In the genomic region with DNA sequence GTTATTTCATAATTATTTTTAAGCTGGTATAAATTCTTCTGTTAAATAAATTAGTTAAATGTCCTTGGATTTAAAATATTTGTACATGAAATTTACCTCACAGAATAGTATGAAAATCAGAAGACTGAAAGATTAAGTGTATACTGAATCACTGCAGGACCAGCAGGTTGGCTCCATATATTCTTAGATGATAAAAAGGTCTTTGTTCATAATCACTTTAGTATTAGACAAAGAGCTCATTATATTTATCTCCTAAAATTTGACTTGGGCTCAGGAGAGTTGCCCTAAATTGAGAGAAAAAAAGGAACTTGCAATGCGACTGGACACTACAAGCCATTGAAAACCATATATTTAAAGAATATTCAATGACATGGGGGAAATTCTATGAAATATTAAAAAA, we compare ENCODE assay signal across 36 cellular contexts.
"Had no signal": no experiment of that assay in that cellular context is flagged by ENCODE, and none has a peak within 500 bp of the region (broad histone marks: within the 10 kb centered on the region; RNA-seq: fewer than 3 reads in every experiment).

No MANE protein-coding gene starts in this region.

- ATAC-seq: activated CD4-positive, alpha-beta T cell treated with anti-CD3 and anti-CD28 coated beads for 36 hours; activated CD4-positive, CD25-positive, alpha-beta regulatory T cell treated with anti-CD3 and anti-CD28 coated beads, Interleukin-2, amount 50 U/mL, for 24 hours; activated CD8-positive, alpha-beta memory T cell treated with anti-CD3 and anti-CD28 coated beads, Interleukin-2, amount 10 ng/mL, durations not matched to agents 7 days and 5 days; activated CD8-positive, alpha-beta T cell treated with anti-CD3 and anti-CD28 coated beads, Interleukin-2, amount 10 ng/mL, durations not matched to agents 7 days and 5 days; activated naive CD4-positive, alpha-beta T cell treated with anti-CD3 and anti-CD28 coated beads, Interleukin-2, amount 50 U/mL, for 72 hours; activated T-helper 17 cell treated with anti-CD3 and anti-CD28 coated beads, Interleukin-2, amount 50 U/mL, for 72 hours; body of pancreas; WTC11 had no signal

- H3K4me1 Mint-ChIP-seq: activated CD4-positive, alpha-beta memory T cell treated with anti-CD3 and anti-CD28 coated beads, Interleukin-2, amount 10 ng/mL, durations not matched to agents 7 days and 5 days; activated CD4-positive, alpha-beta T cell treated with anti-CD3 and anti-CD28 coated beads for 36 hours; activated CD4-positive, alpha-beta T cell treated with anti-CD3 and anti-CD28 coated beads, Interleukin-2, amount 10 ng/mL, durations not matched to agents 7 days and 5 days; activated naive CD8-positive, alpha-beta T cell treated with anti-CD3 and anti-CD28 coated beads for 36 hours; activated T-helper 17 cell treated with anti-CD3 and anti-CD28 coated beads, Interleukin-2, amount 50 U/mL, for 72 hours; WTC11 had no signal

- H3K27ac Mint-ChIP-seq: activated CD4-positive, alpha-beta memory T cell treated with anti-CD3 and anti-CD28 coated beads, Interleukin-2, amount 10 ng/mL, durations not matched to agents 7 days and 5 days; activated CD4-positive, alpha-beta T cell treated with anti-CD3 and anti-CD28 coated beads for 36 hours; activated CD4-positive, alpha-beta T cell treated with anti-CD3 and anti-CD28 coated beads, Interleukin-2, amount 10 ng/mL, durations not matched to agents 7 days and 5 days; activated CD8-positive, alpha-beta memory T cell treated with anti-CD3 and anti-CD28 coated beads, Interleukin-2, amount 10 ng/mL, durations not matched to agents 7 days and 5 days; activated CD8-positive, alpha-beta T cell treated with anti-CD3 and anti-CD28 coated beads, Interleukin-2, amount 10 ng/mL, durations not matched to agents 7 days and 5 days; activated naive CD4-positive, alpha-beta T cell treated with anti-CD3 and anti-CD28 coated beads for 36 hours; activated naive CD4-positive, alpha-beta T cell treated with anti-CD3 and anti-CD28 coated beads, Interleukin-2, amount 50 U/mL, for 72 hours; activated naive CD8-positive, alpha-beta T cell treated with anti-CD3 and anti-CD28 coated beads for 36 hours; activated T-cell treated with anti-CD3 and anti-CD28 coated beads, Interleukin-2, amount 50 U/mL, for 24 hours; activated T-helper 1 cell treated with anti-CD3 and anti-CD28 coated beads, Interleukin-12 subunit alpha, Interleukin-12 subunit beta, Interleukin-2, Interleukin-4 antibody, amounts not matched to agents 30 ng/mL and 10 ng/mL and 1 ng/mL, durations not matched to agents 14 hours and 24 hours and 36 hours; activated T-helper 17 cell treated with anti-CD3 and anti-CD28 coated beads, Interleukin-2, amount 50 U/mL, for 72 hours; T-helper 1 cell treated with Interleukin-12 subunit alpha and Interleukin-12 subunit beta and Interleukin-4 antibody, amounts not matched to agents 30 μg/mL and 1 μg/mL, for 36 hours; T-helper 2 cell treated with Interferon-gamma antibody and Interleukin-4, amounts not matched to agents 5 μg/mL and 100 μg/mL, for 36 hours; WTC11 had no signal

- H3K4me3 Mint-ChIP-seq: activated CD4-positive, alpha-beta memory T cell treated with anti-CD3 and anti-CD28 coated beads, Interleukin-2, amount 10 ng/mL, durations not matched to agents 7 days and 5 days; activated CD4-positive, alpha-beta T cell treated with anti-CD3 and anti-CD28 coated beads for 36 hours; activated CD4-positive, alpha-beta T cell treated with anti-CD3 and anti-CD28 coated beads, Interleukin-2, amount 10 ng/mL, durations not matched to agents 7 days and 5 days; activated CD8-positive, alpha-beta memory T cell treated with anti-CD3 and anti-CD28 coated beads, Interleukin-2, amount 10 ng/mL, durations not matched to agents 7 days and 5 days; activated CD8-positive, alpha-beta T cell treated with anti-CD3 and anti-CD28 coated beads, Interleukin-2, amount 10 ng/mL, durations not matched to agents 7 days and 5 days; activated naive CD4-positive, alpha-beta T cell treated with anti-CD3 and anti-CD28 coated beads for 36 hours; activated naive CD8-positive, alpha-beta T cell treated with anti-CD3 and anti-CD28 coated beads for 36 hours; activated T-cell treated with anti-CD3 and anti-CD28 coated beads, Interleukin-2, amount 50 U/mL, for 24 hours; activated T-helper 1 cell treated with anti-CD3 and anti-CD28 coated beads, Interleukin-12 subunit alpha, Interleukin-12 subunit beta, Interleukin-2, Interleukin-4 antibody, amounts not matched to agents 30 ng/mL and 10 ng/mL and 1 ng/mL, durations not matched to agents 14 hours and 24 hours and 36 hours; activated T-helper 17 cell treated with anti-CD3 and anti-CD28 coated beads, Interleukin-2, amount 50 U/mL, for 72 hours; T-helper 1 cell treated with Interleukin-12 subunit alpha and Interleukin-12 subunit beta and Interleukin-4 antibody, amounts not matched to agents 30 μg/mL and 1 μg/mL, for 36 hours; T-helper 2 cell treated with Interferon-gamma antibody and Interleukin-4, amounts not matched to agents 5 μg/mL and 100 μg/mL, for 36 hours; WTC11 had no signal

- DNase-seq: activated CD4-positive, alpha-beta memory T cell treated with anti-CD3 and anti-CD28 coated beads, Interleukin-2, amount 10 ng/mL, durations not matched to agents 7 days and 5 days; activated CD4-positive, alpha-beta T cell treated with anti-CD3 and anti-CD28 coated beads for 1 hour; activated CD4-positive, alpha-beta T cell treated with anti-CD3 and anti-CD28 coated beads for 36 hours; activated CD4-positive, alpha-beta T cell treated with anti-CD3 and anti-CD28 coated beads for 48 hours; activated CD4-positive, alpha-beta T cell treated with anti-CD3 and anti-CD28 coated beads, Interleukin-2, amount 10 ng/mL, durations not matched to agents 7 days and 5 days; activated CD4-positive, alpha-beta T cell treated with anti-CD3 and anti-CD28 coated beads, Interleukin-2, amount 50 U/mL, for 48 hours; activated CD4-positive, CD25-positive, alpha-beta regulatory T cell; activated CD8-positive, alpha-beta memory T cell treated with anti-CD3 and anti-CD28 coated beads for 24 hours; activated CD8-positive, alpha-beta memory T cell treated with anti-CD3 and anti-CD28 coated beads, Interleukin-2, amount 10 ng/mL, durations not matched to agents 7 days and 5 days; activated CD8-positive, alpha-beta memory T cell treated with anti-CD3 and anti-CD28 coated beads, Interleukin-2, amount 50 U/mL, for 48 hours; activated CD8-positive, alpha-beta T cell treated with anti-CD3 and anti-CD28 coated beads, Interleukin-2, amount 10 ng/mL, durations not matched to agents 7 days and 5 days; activated effector memory CD4-positive, alpha-beta T cell treated with anti-CD3 and anti-CD28 coated beads, Interleukin-2, amount 50 U/mL, for 16 hours; activated gamma-delta T cell treated with Interleukin-2 at 50 U/mL for 16 hours; activated naive CD4-positive, alpha-beta T cell; activated naive CD4-positive, alpha-beta T cell treated with anti-CD3 and anti-CD28 coated beads for 36 hours; activated naive CD4-positive, alpha-beta T cell treated with anti-CD3 and anti-CD28 coated beads, Interleukin-2, amount 50 U/mL, for 16 hours; activated naive CD8-positive, alpha-beta T cell treated with anti-CD3 and anti-CD28 coated beads for 36 hours; activated T-cell treated with anti-CD3 and anti-CD28 coated beads, Interleukin-2, amount 50 U/mL, for 24 hours; activated T-cell treated with anti-CD3 and anti-CD28 coated beads, Interleukin-2, amount 50 U/mL, for 48 hours; adrenal gland; amniotic stem cell; aorta; body of pancreas; brain microvascular endothelial cell; central memory CD4-positive, alpha-beta T cell; T-helper 1 cell; T-helper 2 cell; T-helper 9 cell had no signal

- H3K9me3 Mint-ChIP-seq: activated CD4-positive, alpha-beta memory T cell treated with anti-CD3 and anti-CD28 coated beads, Interleukin-2, amount 10 ng/mL, durations not matched to agents 7 days and 5 days; activated CD4-positive, alpha-beta T cell treated with anti-CD3 and anti-CD28 coated beads, Interleukin-2, amount 10 ng/mL, durations not matched to agents 7 days and 5 days; activated naive CD4-positive, alpha-beta T cell treated with anti-CD3 and anti-CD28 coated beads for 36 hours; activated naive CD4-positive, alpha-beta T cell treated with anti-CD3 and anti-CD28 coated beads, Interleukin-2, amount 50 U/mL, for 72 hours; activated naive CD8-positive, alpha-beta T cell treated with anti-CD3 and anti-CD28 coated beads for 36 hours; activated T-cell treated with anti-CD3 and anti-CD28 coated beads, Interleukin-2, amount 50 U/mL, for 24 hours; activated T-helper 1 cell treated with anti-CD3 and anti-CD28 coated beads, Interleukin-12 subunit alpha, Interleukin-12 subunit beta, Interleukin-2, Interleukin-4 antibody, amounts not matched to agents 30 ng/mL and 10 ng/mL and 1 ng/mL, durations not matched to agents 14 hours and 24 hours and 36 hours; activated T-helper 17 cell treated with anti-CD3 and anti-CD28 coated beads, Interleukin-2, amount 50 U/mL, for 72 hours; T-helper 1 cell treated with Interleukin-12 subunit alpha and Interleukin-12 subunit beta and Interleukin-4 antibody, amounts not matched to agents 30 μg/mL and 1 μg/mL, for 36 hours; T-helper 2 cell treated with Interferon-gamma antibody and Interleukin-4, amounts not matched to agents 5 μg/mL and 100 μg/mL, for 36 hours had no signal

- H3K36me3 Mint-ChIP-seq: activated CD8-positive, alpha-beta memory T cell treated with anti-CD3 and anti-CD28 coated beads, Interleukin-2, amount 10 ng/mL, durations not matched to agents 7 days and 5 days; activated naive CD4-positive, alpha-beta T cell treated with anti-CD3 and anti-CD28 coated beads, Interleukin-2, amount 50 U/mL, for 72 hours; activated naive CD8-positive, alpha-beta T cell treated with anti-CD3 and anti-CD28 coated beads for 36 hours had no signal

- H3K27me3 Mint-ChIP-seq: activated CD4-positive, alpha-beta memory T cell treated with anti-CD3 and anti-CD28 coated beads, Interleukin-2, amount 10 ng/mL, durations not matched to agents 7 days and 5 days; activated CD4-positive, alpha-beta T cell treated with anti-CD3 and anti-CD28 coated beads for 36 hours; activated CD4-positive, alpha-beta T cell treated with anti-CD3 and anti-CD28 coated beads, Interleukin-2, amount 10 ng/mL, durations not matched to agents 7 days and 5 days; activated CD8-positive, alpha-beta memory T cell treated with anti-CD3 and anti-CD28 coated beads, Interleukin-2, amount 10 ng/mL, durations not matched to agents 7 days and 5 days; activated naive CD8-positive, alpha-beta T cell treated with anti-CD3 and anti-CD28 coated beads for 36 hours; activated T-cell treated with anti-CD3 and anti-CD28 coated beads, Interleukin-2, amount 50 U/mL, for 24 hours; activated T-helper 17 cell treated with anti-CD3 and anti-CD28 coated beads, Interleukin-2, amount 50 U/mL, for 72 hours had no signal

- FAIRE-seq: astrocyte had no signal
